ENCODE assay signal across 1 cellular context in the genomic region with DNA sequence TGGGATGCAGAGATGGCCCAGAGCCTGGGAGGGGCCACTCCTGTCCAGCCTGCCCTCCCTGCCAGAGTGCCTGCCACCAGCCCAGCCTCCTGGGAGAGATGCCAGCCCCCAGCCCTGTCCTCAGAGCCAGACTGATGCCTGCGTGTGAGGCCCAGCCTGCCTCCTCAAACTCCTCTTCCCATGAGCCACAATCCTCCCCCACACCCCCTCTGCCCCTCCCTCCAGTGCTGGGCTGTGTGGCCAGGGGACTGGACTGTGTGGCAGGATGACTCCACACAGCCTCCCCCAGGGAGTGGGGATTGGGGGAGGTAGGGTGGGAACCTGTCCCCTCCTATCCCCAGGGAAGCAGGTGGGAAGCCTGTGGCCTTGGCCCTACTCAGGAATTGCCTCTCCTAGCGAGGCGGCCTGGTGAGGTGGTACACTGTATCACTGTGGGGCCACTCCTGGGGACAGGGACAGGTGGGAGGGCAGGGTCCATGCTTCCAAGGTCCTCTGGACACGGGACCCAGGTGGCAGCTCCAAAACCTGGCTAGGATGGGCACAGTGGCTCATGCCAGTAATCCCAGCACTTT.
TF ChIP-seq lines count a peak whose summit lies in the region.

No MANE protein-coding gene starts in this region.

TF ChIP-seq in HepG2, 621 proteins besides CTCF, POLR2A, EP300 and RAD21 (continues in another document):
- TF ChIP-seq SMC3 (IDR thresholded peaks at IDR 0.05; ENCODE audit: low read length) = no peak
- no peak for TF ChIP-seq ZMYM4 (CRISPR knock-in tag; IDR thresholded peaks at IDR 0.05)
- TF ChIP-seq ZEB1 (IDR thresholded peaks at IDR 0.05; ENCODE audit: insufficient replicate concordance, low read depth) = no peak
- TF ChIP-seq, protein P1, sequence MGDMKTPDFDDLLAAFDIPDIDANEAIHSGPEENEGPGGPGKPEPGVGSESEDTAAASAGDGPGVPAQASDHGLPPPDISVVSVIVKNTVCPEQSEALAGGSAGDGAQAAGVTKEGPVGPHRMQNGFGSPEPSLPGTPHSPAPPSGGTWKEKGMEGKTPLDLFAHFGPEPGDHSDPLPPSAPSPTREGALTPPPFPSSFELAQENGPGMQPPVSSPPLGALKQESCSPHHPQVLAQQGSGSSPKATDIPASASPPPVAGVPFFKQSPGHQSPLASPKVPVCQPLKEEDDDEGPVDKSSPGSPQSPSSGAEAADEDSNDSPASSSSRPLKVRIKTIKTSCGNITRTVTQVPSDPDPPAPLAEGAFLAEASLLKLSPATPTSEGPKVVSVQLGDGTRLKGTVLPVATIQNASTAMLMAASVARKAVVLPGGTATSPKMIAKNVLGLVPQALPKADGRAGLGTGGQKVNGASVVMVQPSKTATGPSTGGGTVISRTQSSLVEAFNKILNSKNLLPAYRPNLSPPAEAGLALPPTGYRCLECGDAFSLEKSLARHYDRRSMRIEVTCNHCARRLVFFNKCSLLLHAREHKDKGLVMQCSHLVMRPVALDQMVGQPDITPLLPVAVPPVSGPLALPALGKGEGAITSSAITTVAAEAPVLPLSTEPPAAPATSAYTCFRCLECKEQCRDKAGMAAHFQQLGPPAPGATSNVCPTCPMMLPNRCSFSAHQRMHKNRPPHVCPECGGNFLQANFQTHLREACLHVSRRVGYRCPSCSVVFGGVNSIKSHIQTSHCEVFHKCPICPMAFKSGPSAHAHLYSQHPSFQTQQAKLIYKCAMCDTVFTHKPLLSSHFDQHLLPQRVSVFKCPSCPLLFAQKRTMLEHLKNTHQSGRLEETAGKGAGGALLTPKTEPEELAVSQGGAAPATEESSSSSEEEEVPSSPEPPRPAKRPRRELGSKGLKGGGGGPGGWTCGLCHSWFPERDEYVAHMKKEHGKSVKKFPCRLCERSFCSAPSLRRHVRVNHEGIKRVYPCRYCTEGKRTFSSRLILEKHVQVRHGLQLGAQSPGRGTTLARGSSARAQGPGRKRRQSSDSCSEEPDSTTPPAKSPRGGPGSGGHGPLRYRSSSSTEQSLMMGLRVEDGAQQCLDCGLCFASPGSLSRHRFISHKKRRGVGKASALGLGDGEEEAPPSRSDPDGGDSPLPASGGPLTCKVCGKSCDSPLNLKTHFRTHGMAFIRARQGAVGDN (CRISPR knock-in tag; IDR thresholded peaks at IDR 0.05) = peak; percentile 10; the same call in 1 of the 2 replicates
- TF ChIP-seq, protein P2, sequence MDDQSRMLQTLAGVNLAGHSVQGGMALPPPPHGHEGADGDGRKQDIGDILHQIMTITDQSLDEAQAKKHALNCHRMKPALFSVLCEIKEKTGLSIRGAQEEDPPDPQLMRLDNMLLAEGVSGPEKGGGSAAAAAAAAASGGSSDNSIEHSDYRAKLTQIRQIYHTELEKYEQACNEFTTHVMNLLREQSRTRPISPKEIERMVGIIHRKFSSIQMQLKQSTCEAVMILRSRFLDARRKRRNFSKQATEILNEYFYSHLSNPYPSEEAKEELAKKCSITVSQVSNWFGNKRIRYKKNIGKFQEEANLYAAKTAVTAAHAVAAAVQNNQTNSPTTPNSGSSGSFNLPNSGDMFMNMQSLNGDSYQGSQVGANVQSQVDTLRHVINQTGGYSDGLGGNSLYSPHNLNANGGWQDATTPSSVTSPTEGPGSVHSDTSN (CRISPR knock-in tag; IDR thresholded peaks at IDR 0.05; ENCODE audit: borderline replicate concordance) = no peak
- no peak for TF ChIP-seq TARDBP (CRISPR knock-in tag; IDR thresholded peaks at IDR 0.05)
- no peak for TF ChIP-seq MAFG (CRISPR knock-in tag; IDR thresholded peaks at IDR 0.05)
- TF ChIP-seq, protein P3, sequence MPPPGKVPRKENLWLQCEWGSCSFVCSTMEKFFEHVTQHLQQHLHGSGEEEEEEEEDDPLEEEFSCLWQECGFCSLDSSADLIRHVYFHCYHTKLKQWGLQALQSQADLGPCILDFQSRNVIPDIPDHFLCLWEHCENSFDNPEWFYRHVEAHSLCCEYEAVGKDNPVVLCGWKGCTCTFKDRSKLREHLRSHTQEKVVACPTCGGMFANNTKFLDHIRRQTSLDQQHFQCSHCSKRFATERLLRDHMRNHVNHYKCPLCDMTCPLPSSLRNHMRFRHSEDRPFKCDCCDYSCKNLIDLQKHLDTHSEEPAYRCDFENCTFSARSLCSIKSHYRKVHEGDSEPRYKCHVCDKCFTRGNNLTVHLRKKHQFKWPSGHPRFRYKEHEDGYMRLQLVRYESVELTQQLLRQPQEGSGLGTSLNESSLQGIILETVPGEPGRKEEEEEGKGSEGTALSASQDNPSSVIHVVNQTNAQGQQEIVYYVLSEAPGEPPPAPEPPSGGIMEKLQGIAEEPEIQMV (CRISPR knock-in tag; IDR thresholded peaks at IDR 0.05; ENCODE audit: low read depth) = no peak
- TF ChIP-seq, protein P4, sequence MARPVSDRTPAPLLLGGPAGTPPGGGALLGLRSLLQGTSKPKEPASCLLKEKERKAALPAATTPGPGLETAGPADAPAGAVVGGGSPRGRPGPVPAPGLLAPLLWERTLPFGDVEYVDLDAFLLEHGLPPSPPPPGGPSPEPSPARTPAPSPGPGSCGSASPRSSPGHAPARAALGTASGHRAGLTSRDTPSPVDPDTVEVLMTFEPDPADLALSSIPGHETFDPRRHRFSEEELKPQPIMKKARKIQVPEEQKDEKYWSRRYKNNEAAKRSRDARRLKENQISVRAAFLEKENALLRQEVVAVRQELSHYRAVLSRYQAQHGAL (CRISPR knock-in tag; IDR thresholded peaks at IDR 0.05; ENCODE audit: not compliant biosample characterization) = no peak
- no peak for TF ChIP-seq TAF1 (CRISPR knock-in tag; IDR thresholded peaks at IDR 0.05)
- no peak for TF ChIP-seq SIN3A (IDR thresholded peaks at IDR 0.05; ENCODE audit: borderline replicate concordance, low read depth, low read length)
- TF ChIP-seq, protein P5, sequence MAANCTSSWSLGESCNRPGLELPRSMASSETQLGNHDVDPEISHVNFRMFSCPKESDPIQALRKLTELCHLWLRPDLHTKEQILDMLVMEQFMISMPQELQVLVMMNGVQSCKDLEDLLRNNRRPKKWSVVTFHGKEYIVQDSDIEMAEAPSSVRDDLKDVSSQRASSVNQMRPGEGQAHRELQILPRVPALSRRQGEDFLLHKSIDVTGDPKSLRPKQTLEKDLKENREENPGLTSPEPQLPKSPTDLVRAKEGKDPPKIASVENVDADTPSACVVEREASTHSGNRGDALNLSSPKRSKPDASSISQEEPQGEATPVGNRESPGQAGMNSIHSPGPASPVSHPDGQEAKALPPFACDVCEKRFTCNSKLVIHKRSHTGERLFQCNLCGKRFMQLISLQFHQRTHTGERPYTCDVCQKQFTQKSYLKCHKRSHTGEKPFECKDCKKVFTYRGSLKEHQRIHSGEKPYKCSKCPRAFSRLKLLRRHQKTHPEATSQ (CRISPR knock-in tag; IDR thresholded peaks at IDR 0.05; ENCODE audit: borderline replicate concordance) = no peak
- no peak for TF ChIP-seq ZMYM2 (CRISPR knock-in tag; IDR thresholded peaks at IDR 0.05)
- TF ChIP-seq, protein P6, sequence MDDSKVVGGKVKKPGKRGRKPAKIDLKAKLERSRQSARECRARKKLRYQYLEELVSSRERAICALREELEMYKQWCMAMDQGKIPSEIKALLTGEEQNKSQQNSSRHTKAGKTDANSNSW (CRISPR knock-in tag; IDR thresholded peaks at IDR 0.05; ENCODE audit: borderline replicate concordance) = no peak
- no peak for TF ChIP-seq EZH2 (conservative IDR thresholded peaks at IDR 0.05; ENCODE audit: low read depth, low read length)
- no peak for TF ChIP-seq ZNF337 (CRISPR knock-in tag; IDR thresholded peaks at IDR 0.05; ENCODE audit: borderline replicate concordance, low read depth)
- TF ChIP-seq HES4 (CRISPR knock-in tag; IDR thresholded peaks at IDR 0.05; ENCODE audit: borderline replicate concordance) = no peak
- no peak for TF ChIP-seq RBFOX2 (IDR thresholded peaks at IDR 0.05; ENCODE audit: low read depth, low read length)
- TF ChIP-seq, protein P7, sequence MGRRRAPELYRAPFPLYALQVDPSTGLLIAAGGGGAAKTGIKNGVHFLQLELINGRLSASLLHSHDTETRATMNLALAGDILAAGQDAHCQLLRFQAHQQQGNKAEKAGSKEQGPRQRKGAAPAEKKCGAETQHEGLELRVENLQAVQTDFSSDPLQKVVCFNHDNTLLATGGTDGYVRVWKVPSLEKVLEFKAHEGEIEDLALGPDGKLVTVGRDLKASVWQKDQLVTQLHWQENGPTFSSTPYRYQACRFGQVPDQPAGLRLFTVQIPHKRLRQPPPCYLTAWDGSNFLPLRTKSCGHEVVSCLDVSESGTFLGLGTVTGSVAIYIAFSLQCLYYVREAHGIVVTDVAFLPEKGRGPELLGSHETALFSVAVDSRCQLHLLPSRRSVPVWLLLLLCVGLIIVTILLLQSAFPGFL (CRISPR knock-in tag; IDR thresholded peaks at IDR 0.05) = no peak
- no peak for TF ChIP-seq NCOR1 (IDR thresholded peaks at IDR 0.05; ENCODE audit: borderline replicate concordance, low read length)
- TF ChIP-seq HOXA3 (CRISPR knock-in tag; IDR thresholded peaks at IDR 0.05) = no peak
- no peak for TF ChIP-seq ZNF180 (CRISPR knock-in tag; IDR thresholded peaks at IDR 0.05; ENCODE audit: borderline replicate concordance, low read depth)
- 0 out of 2 replicates have a peak, but pooled peaks have one; percentile 10 for TF ChIP-seq RXRA (CRISPR knock-in tag; IDR thresholded peaks at IDR 0.05)
- TF ChIP-seq, protein P8, sequence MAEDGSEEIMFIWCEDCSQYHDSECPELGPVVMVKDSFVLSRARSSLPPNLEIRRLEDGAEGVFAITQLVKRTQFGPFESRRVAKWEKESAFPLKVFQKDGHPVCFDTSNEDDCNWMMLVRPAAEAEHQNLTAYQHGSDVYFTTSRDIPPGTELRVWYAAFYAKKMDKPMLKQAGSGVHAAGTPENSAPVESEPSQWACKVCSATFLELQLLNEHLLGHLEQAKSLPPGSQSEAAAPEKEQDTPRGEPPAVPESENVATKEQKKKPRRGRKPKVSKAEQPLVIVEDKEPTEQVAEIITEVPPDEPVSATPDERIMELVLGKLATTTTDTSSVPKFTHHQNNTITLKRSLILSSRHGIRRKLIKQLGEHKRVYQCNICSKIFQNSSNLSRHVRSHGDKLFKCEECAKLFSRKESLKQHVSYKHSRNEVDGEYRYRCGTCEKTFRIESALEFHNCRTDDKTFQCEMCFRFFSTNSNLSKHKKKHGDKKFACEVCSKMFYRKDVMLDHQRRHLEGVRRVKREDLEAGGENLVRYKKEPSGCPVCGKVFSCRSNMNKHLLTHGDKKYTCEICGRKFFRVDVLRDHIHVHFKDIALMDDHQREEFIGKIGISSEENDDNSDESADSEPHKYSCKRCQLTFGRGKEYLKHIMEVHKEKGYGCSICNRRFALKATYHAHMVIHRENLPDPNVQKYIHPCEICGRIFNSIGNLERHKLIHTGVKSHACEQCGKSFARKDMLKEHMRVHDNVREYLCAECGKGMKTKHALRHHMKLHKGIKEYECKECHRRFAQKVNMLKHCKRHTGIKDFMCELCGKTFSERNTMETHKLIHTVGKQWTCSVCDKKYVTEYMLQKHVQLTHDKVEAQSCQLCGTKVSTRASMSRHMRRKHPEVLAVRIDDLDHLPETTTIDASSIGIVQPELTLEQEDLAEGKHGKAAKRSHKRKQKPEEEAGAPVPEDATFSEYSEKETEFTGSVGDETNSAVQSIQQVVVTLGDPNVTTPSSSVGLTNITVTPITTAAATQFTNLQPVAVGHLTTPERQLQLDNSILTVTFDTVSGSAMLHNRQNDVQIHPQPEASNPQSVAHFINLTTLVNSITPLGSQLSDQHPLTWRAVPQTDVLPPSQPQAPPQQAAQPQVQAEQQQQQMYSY (CRISPR knock-in tag; IDR thresholded peaks at IDR 0.05) = peak; percentile 81; the same call in 1 of the 2 replicates
- TF ChIP-seq KLF13 (CRISPR knock-in tag; IDR thresholded peaks at IDR 0.05) = no peak
- no peak for TF ChIP-seq ZNF572 (CRISPR knock-in tag; IDR thresholded peaks at IDR 0.05)
- TF ChIP-seq ZNF350 (CRISPR knock-in tag; IDR thresholded peaks at IDR 0.05; ENCODE audit: borderline replicate concordance, low read depth) = no peak
- no peak for TF ChIP-seq ISL2 (CRISPR knock-in tag; IDR thresholded peaks at IDR 0.05)
- TF ChIP-seq BCL6 (CRISPR knock-in tag; IDR thresholded peaks at IDR 0.05) = 0 out of 2 replicates have a peak, but pooled peaks have one; percentile 6
- TF ChIP-seq, protein P9, sequence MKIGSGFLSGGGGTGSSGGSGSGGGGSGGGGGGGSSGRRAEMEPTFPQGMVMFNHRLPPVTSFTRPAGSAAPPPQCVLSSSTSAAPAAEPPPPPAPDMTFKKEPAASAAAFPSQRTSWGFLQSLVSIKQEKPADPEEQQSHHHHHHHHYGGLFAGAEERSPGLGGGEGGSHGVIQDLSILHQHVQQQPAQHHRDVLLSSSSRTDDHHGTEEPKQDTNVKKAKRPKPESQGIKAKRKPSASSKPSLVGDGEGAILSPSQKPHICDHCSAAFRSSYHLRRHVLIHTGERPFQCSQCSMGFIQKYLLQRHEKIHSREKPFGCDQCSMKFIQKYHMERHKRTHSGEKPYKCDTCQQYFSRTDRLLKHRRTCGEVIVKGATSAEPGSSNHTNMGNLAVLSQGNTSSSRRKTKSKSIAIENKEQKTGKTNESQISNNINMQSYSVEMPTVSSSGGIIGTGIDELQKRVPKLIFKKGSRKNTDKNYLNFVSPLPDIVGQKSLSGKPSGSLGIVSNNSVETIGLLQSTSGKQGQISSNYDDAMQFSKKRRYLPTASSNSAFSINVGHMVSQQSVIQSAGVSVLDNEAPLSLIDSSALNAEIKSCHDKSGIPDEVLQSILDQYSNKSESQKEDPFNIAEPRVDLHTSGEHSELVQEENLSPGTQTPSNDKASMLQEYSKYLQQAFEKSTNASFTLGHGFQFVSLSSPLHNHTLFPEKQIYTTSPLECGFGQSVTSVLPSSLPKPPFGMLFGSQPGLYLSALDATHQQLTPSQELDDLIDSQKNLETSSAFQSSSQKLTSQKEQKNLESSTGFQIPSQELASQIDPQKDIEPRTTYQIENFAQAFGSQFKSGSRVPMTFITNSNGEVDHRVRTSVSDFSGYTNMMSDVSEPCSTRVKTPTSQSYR (CRISPR knock-in tag; IDR thresholded peaks at IDR 0.05; ENCODE audit: borderline replicate concordance) = no peak
- 0 out of 2 replicates have a peak, but pooled peaks have one; percentile 19 for TF ChIP-seq MTA1 (CRISPR knock-in tag; IDR thresholded peaks at IDR 0.05; ENCODE audit: borderline replicate concordance)
- no peak for TF ChIP-seq TSC22D2 (CRISPR knock-in tag; IDR thresholded peaks at IDR 0.05; ENCODE audit: borderline replicate concordance)
- no peak for TF ChIP-seq ZNF24 (IDR thresholded peaks at IDR 0.05)
- no peak for TF ChIP-seq ELF1 (CRISPR knock-in tag; IDR thresholded peaks at IDR 0.05)
- TF ChIP-seq MEF2D (CRISPR knock-in tag; IDR thresholded peaks at IDR 0.05) = no peak
- TF ChIP-seq TEAD3 (CRISPR knock-in tag; optimal IDR thresholded peaks at IDR 0.05; ENCODE audit: borderline replicate concordance) = peak; percentile 9
- TF ChIP-seq PHF8 (CRISPR knock-in tag; IDR thresholded peaks at IDR 0.05) = no peak
- no peak for TF ChIP-seq MAFF (IDR thresholded peaks at IDR 0.05; ENCODE audit: low read depth, low read length)
- TF ChIP-seq KAT2B (IDR thresholded peaks at IDR 0.05; ENCODE audit: borderline replicate concordance, low read depth, low read length) = no peak
- TF ChIP-seq, protein P10, sequence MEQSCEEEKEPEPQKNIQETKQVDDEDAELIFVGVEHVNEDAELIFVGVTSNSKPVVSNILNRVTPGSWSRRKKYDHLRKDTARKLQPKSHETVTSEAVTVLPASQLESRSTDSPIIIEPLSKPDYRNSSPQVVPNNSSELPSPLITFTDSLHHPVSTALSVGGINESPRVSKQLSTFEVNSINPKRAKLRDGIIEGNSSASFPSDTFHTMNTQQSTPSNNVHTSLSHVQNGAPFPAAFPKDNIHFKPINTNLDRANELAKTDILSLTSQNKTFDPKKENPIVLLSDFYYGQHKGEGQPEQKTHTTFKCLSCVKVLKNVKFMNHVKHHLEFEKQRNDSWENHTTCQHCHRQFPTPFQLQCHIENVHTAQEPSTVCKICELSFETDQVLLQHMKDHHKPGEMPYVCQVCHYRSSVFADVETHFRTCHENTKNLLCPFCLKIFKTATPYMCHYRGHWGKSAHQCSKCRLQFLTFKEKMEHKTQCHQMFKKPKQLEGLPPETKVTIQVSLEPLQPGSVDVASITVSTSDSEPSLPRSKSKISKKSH (CRISPR knock-in tag; IDR thresholded peaks at IDR 0.05; ENCODE audit: borderline replicate concordance) = no peak
- TF ChIP-seq HNRNPUL1 (IDR thresholded peaks at IDR 0.05; ENCODE audit: low read depth, low read length) = no peak
